9 cellular contexts compared by ENCODE assay signal in genomic region chr7:27098493-27099223, GRCh38. TPM values are rescaled to one million over a fixed set of nuclear protein-coding genes. Genes with fewer than 3 reads are reported as not detected.
DNase-seq lines count a peak whose midpoint lies in the region; ATAC-seq, FAIRE-seq and TF ChIP-seq lines count a peak whose summit lies in the region.
"Had no signal": no experiment of that assay in that cellular context is flagged by ENCODE, and none has a peak within 500 bp of the region (broad histone marks: within the 10 kb centered on the region; RNA-seq: fewer than 3 reads in every experiment).

No MANE protein-coding gene starts in this region.

- H3K4me3 Mint-ChIP-seq in osteocyte (ENCODE audit: unreplicated experiment) = no peak overlapping the region

- H3K4me1 Mint-ChIP-seq in osteocyte (ENCODE audit: unreplicated experiment) = peaks cover 21% of the 10 kb centered on the region

- TF ChIP-seq CTCF in AG04449 (IDR thresholded peaks at IDR 0.05; ENCODE audit: insufficient read depth, low read length, missing control alignments) = no peak
- no peak for TF ChIP-seq CTCF in neural cell (IDR thresholded peaks at IDR 0.05; ENCODE audit: poor library complexity, severe bottlenecking)
- no peak for TF ChIP-seq CTCF in osteocyte (IDR thresholded peaks at IDR 0.05)

- POLR2A ChIA-PET in AG04449 (lab: Yijun Ruan, JAX) = interaction anchor here (0.9 kb wide), 1 partner anchor 36 kb away, joined by 3 read pairs; no protein-coding TSS in a partner anchor

- DNase-seq in AG04449 (ENCODE audit: low read depth, low spot score) (peak; percentile 23), NCI-H1105 (lab: John Stamatoyannopoulos, UW) (peak; percentile 53), epithelial cell of prostate (ENCODE audit: low read depth, low spot score) (no peak), GM12892 (ENCODE audit: insufficient read length) (no peak), osteocyte (ENCODE audit: extremely low spot score, unreplicated experiment) (no peak)
- DNase-seq: NCI-H1930 had no signal

- no peak overlapping the region for H3K27ac Mint-ChIP-seq in osteocyte (ENCODE audit: unreplicated experiment)

- TF ChIP-seq POLR2A in GM12892 (IDR thresholded peaks at IDR 0.05; ENCODE audit: low read depth, low read length) = no peak

- TF ChIP-seq RAD21 in neural cell (conservative IDR thresholded peaks at IDR 0.05) = no peak

- H3F3A ChIP-seq in neural cell (ENCODE audit: insufficient read depth, low read length, poor library complexity, severe bottlenecking) = no peaks in the 10 kb centered on the region

- no peak overlapping the region for H3K9ac ChIP-seq in neural cell (ENCODE audit: low read length)

- FAIRE-seq in GM12892 (lab: Jason Lieb, UNC) = no peak

- peaks cover 3% of the 10 kb centered on the region for H3K9me3 ChIP-seq in neural cell (ENCODE audit: low read length)

- CTCF ChIA-PET in AG04449 (lab: Yijun Ruan, JAX) = interaction anchor here (0.9 kb wide), 1 partner anchor 33 kb away, joined by 3 read pairs; no protein-coding TSS in a partner anchor

- H3K27me3 ChIP-seq in neural cell (ENCODE audit: insufficient read depth, low read depth, low read length) = peaks cover 100% of the 10 kb centered on the region

- no peaks in the 10 kb centered on the region for H3K9me3 Mint-ChIP-seq in osteocyte (ENCODE audit: unreplicated experiment)

- no peak overlapping the region for H2AFZ ChIP-seq in neural cell (ENCODE audit: low read depth, low read length)

- H3K27ac ChIP-seq in epithelial cell of prostate (peak overlapping the region; percentile 95), neural cell (ENCODE audit: low read length) (no peak overlapping the region)

- no peak for TF ChIP-seq EP300 in neural cell (conservative IDR thresholded peaks at IDR 0.05; ENCODE audit: poor library complexity, severe bottlenecking)

- ATAC-seq in HG03432 (IDR thresholded peaks at IDR 0.05; ENCODE audit: unreplicated experiment) (no peak), GM18867 (IDR thresholded peaks at IDR 0.05; ENCODE audit: unreplicated experiment) (no peak)

- no peak overlapping the region for H3K4me2 ChIP-seq in neural cell (ENCODE audit: low read length)

- H3K27me3 Mint-ChIP-seq in osteocyte (ENCODE audit: unreplicated experiment) = peaks cover 94% of the 10 kb centered on the region

- no peaks in the 10 kb centered on the region for H4K20me1 ChIP-seq in neural cell (ENCODE audit: insufficient read depth)

- H3K36me3 Mint-ChIP-seq in osteocyte (ENCODE audit: unreplicated experiment) = peaks cover 3% of the 10 kb centered on the region

- H3K9me2 ChIP-seq in neural cell (ENCODE audit: insufficient read depth, low read length) = no peaks in the 10 kb centered on the region

- H3K4me3 ChIP-seq in AG04449 (ENCODE audit: low read depth, low read length) = peak overlapping the region; percentile 48
- H3K4me3 ChIP-seq in neural cell (ENCODE audit: low read length) = no peak overlapping the region

- H3K36me3 ChIP-seq in neural cell (ENCODE audit: insufficient read depth, low read length) = no peaks in the 10 kb centered on the region

- no peaks in the 10 kb centered on the region for H3K79me2 ChIP-seq in neural cell (replicated peaks; ENCODE audit: insufficient read depth, low read length)

TF ChIP-seq in neural cell, 6 proteins besides CTCF, POLR2A, EP300 and RAD21:
- TF ChIP-seq SMC3 (conservative IDR thresholded peaks at IDR 0.05; ENCODE audit: poor library complexity) (no peak), TAF1 (IDR thresholded peaks at IDR 0.05; ENCODE audit: low read depth) (no peak), POLR2AphosphoS5 (IDR thresholded peaks at IDR 0.05) (peak; percentile 18), REST (IDR thresholded peaks at IDR 0.05; ENCODE audit: borderline replicate concordance) (no peak), EZH2 (IDR thresholded peaks at IDR 0.05; ENCODE audit: borderline replicate concordance, insufficient read depth, low read length, poor library complexity, severe bottlenecking) (peak; percentile 38), MXI1 (conservative IDR thresholded peaks at IDR 0.05; ENCODE audit: poor library complexity, severe bottlenecking) (no peak)

RNA-seq across cellular contexts. Expression of gene HOXA1, which starts 2.9 kb away (rescaled TPM):
- polyA plus RNA-seq in neural cell = not detected in 2 replicates
- not detected in 2 replicates for polyA minus RNA-seq in neural cell
- not detected for polyA plus RNA-seq in GM12892 (2012; ENCODE audit: missing spikeins)
- total RNA-seq in osteocyte = not detected in 2 replicates

RNA-seq across cellular contexts. Expression of gene HOXA2, which starts 3.8 kb away (rescaled TPM):
- not detected in 2 replicates for polyA plus RNA-seq in neural cell
- not detected in 2 replicates for polyA minus RNA-seq in neural cell
- not detected for polyA plus RNA-seq in GM12892 (2012; ENCODE audit: missing spikeins)
- not detected in 2 replicates for total RNA-seq in osteocyte

RNA-seq across cellular contexts. Expression of gene HOXA4, which starts 31.9 kb away (rescaled TPM):
- polyA plus RNA-seq in neural cell = not detected in 2 replicates
- polyA minus RNA-seq in neural cell = not detected in 2 replicates
- not detected for polyA plus RNA-seq in GM12892 (2012; ENCODE audit: missing spikeins)
- total RNA-seq in osteocyte = not detected in 2 replicates

RNA-seq across cellular contexts. Expression of gene HOXA5, which starts 44.8 kb away (rescaled TPM):
- polyA plus RNA-seq in neural cell = not detected in 2 replicates
- not detected in 2 replicates for polyA minus RNA-seq in neural cell
- not detected for polyA plus RNA-seq in GM12892 (2012; ENCODE audit: missing spikeins)
- total RNA-seq in osteocyte = not detected in 2 replicates

RNA-seq across cellular contexts. Expression of gene HOXA6, which starts 48.9 kb away (rescaled TPM):
- polyA plus RNA-seq in neural cell = not detected in 2 replicates
- not detected in 2 replicates for polyA minus RNA-seq in neural cell
- polyA plus RNA-seq in GM12892 (2012; ENCODE audit: missing spikeins) = not detected
- total RNA-seq in osteocyte = not detected in 2 replicates

Comparison
In these comparisons a context has a peak if more than half of its experiments do, and no peak if none do; other contexts are left out.
1. DNase-seq: peak in AG04449 (single experiment) and NCI-H1105 (single experiment); none in epithelial cell of prostate (single experiment), GM12892 (single experiment) and osteocyte (single experiment).